ENCODE assay signal across 1 cellular context in genomic region chr2:95049961-95050360, GRCh38.
TF ChIP-seq lines count a peak whose summit lies in the region.

No MANE protein-coding gene starts in this region.

TF ChIP-seq in GM12878, 131 proteins besides CTCF, POLR2A, EP300 and RAD21 (continued from another document):
- TF ChIP-seq PKNOX1 (IDR thresholded peaks at IDR 0.05) (no peak), LARP7 (IDR thresholded peaks at IDR 0.05) (no peak), NR2C1 (IDR thresholded peaks at IDR 0.05) (no peak), FOXK2 (IDR thresholded peaks at IDR 0.05) (no peak), BMI1 (IDR thresholded peaks at IDR 0.05; ENCODE audit: borderline replicate concordance) (no peak)
